Comparison of ENCODE assay signal across 8 cellular contexts in the genomic region with DNA sequence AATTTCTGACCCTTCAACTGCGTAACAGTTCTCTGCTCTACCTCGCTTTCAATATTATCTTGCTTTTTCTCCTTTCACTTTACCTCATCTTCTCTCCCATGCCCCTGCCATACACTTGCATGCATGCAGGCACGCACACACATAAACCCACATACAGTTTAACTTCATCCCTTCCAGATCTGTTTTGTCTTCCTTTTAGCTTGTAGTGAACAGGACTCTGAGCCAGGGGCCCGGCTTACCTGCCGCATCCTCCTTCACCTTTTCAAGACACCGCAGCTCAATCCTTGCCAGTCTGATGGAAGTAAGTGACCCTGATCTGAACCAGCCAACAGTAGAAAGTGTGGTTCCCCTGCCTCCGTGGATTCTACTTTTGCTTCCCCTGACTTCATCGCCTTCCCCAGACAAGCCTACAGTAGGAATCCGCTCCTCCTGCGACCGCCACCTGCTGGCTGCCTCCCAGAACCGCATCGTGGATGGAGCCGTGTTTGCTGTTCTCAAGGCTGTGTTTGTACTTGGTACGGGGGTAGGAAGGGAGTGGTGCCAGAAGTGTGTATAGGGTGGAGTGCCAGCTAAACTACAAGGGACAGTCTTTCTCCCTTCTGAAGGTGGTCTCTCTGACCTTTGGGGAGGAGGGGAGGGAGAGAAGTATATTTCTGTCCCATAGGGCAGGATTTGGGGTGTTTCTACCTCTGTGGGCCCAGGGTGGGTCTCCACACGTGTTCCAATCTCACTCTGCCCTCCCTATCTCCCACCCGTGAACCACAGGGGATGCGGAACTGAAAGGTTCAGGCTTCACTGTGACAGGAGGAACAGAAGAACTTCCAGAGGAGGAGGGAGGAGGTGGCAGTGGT. TPM values are rescaled to one million over a fixed set of nuclear protein-coding genes. Genes with fewer than 3 reads are reported as not detected.
DNase-seq lines count a peak whose midpoint lies in the region; ATAC-seq and TF ChIP-seq lines count a peak whose summit lies in the region.

No MANE protein-coding gene starts in this region.

- H3K36me3 ChIP-seq in Peyer's patch (peaks cover 0 to 60% (median 0%) of the 10 kb centered on the region in 3 donors), tibial artery (peaks cover 15 to 97% (median 67%) of the 10 kb centered on the region in 3 donors)

- peaks cover 98% of the 10 kb centered on the region for H3K36me3 Mint-ChIP-seq in activated T-helper 17 cell treated with anti-CD3 and anti-CD28 coated beads, Interleukin-2, amount 50 U/mL, for 72 hours (ENCODE audit: low read depth)

- H3K4me1 ChIP-seq in Peyer's patch (no peaks in the 10 kb centered on the region), tibial artery (no peaks in the 10 kb centered on the region)

- peak overlapping the region; percentile 78 for H3K27ac Mint-ChIP-seq in activated T-helper 17 cell treated with anti-CD3 and anti-CD28 coated beads, Interleukin-2, amount 50 U/mL, for 72 hours

- DNase-seq in Peyer's patch, result peak; percentile 60 to 87 (median 81)
- peak; percentile 69 for DNase-seq in fibroblast of pulmonary artery (ENCODE audit: low read depth)
- DNase-seq in omental fat pad (ENCODE audit: low spot score), result peak; percentile 37
- peak; percentile 51 to 73 for DNase-seq in tibial artery

- H3K4me3 ChIP-seq in Peyer's patch, result no peak overlapping the region
- no peak overlapping the region for H3K4me3 ChIP-seq in fibroblast of pulmonary artery (replicated peaks; ENCODE audit: low read depth, low read length)
- no peak overlapping the region for H3K4me3 ChIP-seq in tibial artery

- H3K4me1 Mint-ChIP-seq in activated T-helper 17 cell treated with anti-CD3 and anti-CD28 coated beads, Interleukin-2, amount 50 U/mL, for 72 hours, result peaks cover 27% of the 10 kb centered on the region

- intact Hi-C loops in tibial artery (cut with DNase I; ENCODE audit: low total_unique reads), result no loop called here

- H3K9me3 ChIP-seq in Peyer's patch, result no peaks in the 10 kb centered on the region
- no peaks in the 10 kb centered on the region for H3K9me3 ChIP-seq in tibial artery

- H3K27ac ChIP-seq in Peyer's patch, result no peak overlapping the region
- H3K27ac ChIP-seq in tibial artery, result no peak overlapping the region

- no peaks in the 10 kb centered on the region for H3K9me3 Mint-ChIP-seq in activated T-helper 17 cell treated with anti-CD3 and anti-CD28 coated beads, Interleukin-2, amount 50 U/mL, for 72 hours

- peak; percentile 69 for ATAC-seq in HG02943 (IDR thresholded peaks at IDR 0.05; ENCODE audit: low read depth, unreplicated experiment)
- ATAC-seq in activated T-helper 17 cell treated with anti-CD3 and anti-CD28 coated beads, Interleukin-2, amount 50 U/mL, for 72 hours (replicated peaks), result peak; percentile 89
- peak; percentile 63 for ATAC-seq in omental fat pad (ENCODE audit: low FRiP score)
- ATAC-seq in GM19023 (IDR thresholded peaks at IDR 0.05; ENCODE audit: unreplicated experiment), result no peak

- TF ChIP-seq CTCF in GM12873 (IDR thresholded peaks at IDR 0.05; ENCODE audit: insufficient read depth, low read depth, low read length, missing control alignments) (peak; percentile 94), Peyer's patch (IDR thresholded peaks at IDR 0.05) (peak; percentile 53 to 79 (median 74)), fibroblast of pulmonary artery (IDR thresholded peaks at IDR 0.05; ENCODE audit: low read length, missing control alignments) (peak; percentile 78), omental fat pad (IDR thresholded peaks at IDR 0.05) (peak in 1 of 3 donors; percentile 7), tibial artery (IDR thresholded peaks at IDR 0.05) (peak; percentile 53 to 56)

- peak overlapping the region; percentile 75 for H3K4me3 Mint-ChIP-seq in activated T-helper 17 cell treated with anti-CD3 and anti-CD28 coated beads, Interleukin-2, amount 50 U/mL, for 72 hours

- no peaks in the 10 kb centered on the region for H3K27me3 ChIP-seq in Peyer's patch
- no peaks in the 10 kb centered on the region for H3K27me3 ChIP-seq in tibial artery

- TF ChIP-seq POLR2A in Peyer's patch (IDR thresholded peaks at IDR 0.05), result no peak

- H3K27me3 Mint-ChIP-seq in activated T-helper 17 cell treated with anti-CD3 and anti-CD28 coated beads, Interleukin-2, amount 50 U/mL, for 72 hours, result no peaks in the 10 kb centered on the region

RNA-seq across cellular contexts. Expression of a gene that starts 10.7 kb away (rescaled TPM):
- 10 to 100 TPM; 38.5 to 87.0 (median 67.5) TPM for total RNA-seq in Peyer's patch
- total RNA-seq in activated T-helper 17 cell treated with anti-CD3 and anti-CD28 coated beads, Interleukin-2, amount 50 U/mL, for 72 hours, result 100 to 1,000 TPM in 1 of 2 donors, 10 to 100 TPM in 1; 46.2 to 144 TPM
- 10 to 100 TPM; 29.0 to 74.4 (median 36.0) TPM for total RNA-seq in omental fat pad

RNA-seq across cellular contexts. Expression of a gene that starts 15.5 kb away (rescaled TPM):
- total RNA-seq in Peyer's patch (1 to 10 TPM in 2 of 4 donors, not detected in 2; 1.1 to 1.6 TPM), omental fat pad (1 to 10 TPM in 2 of 4 donors, under 1 TPM in 2; 0.25 to 1.7 (median 0.87) TPM)
- 1 to 10 TPM; 1.6 to 6.4 TPM for total RNA-seq in activated T-helper 17 cell treated with anti-CD3 and anti-CD28 coated beads, Interleukin-2, amount 50 U/mL, for 72 hours

RNA-seq across cellular contexts. Expression of a gene that starts 17.8 kb away (rescaled TPM):
- total RNA-seq in Peyer's patch (100 to 1,000 TPM in 1 of 4 donors, 10 to 100 TPM in 3; 18.2 to 222 (median 62.2) TPM), omental fat pad (10 to 100 TPM in 3 of 4 donors, 1 to 10 TPM in 1; 8.3 to 30.9 (median 15.6) TPM)
- 100 to 1,000 TPM; 317 to 698 TPM for total RNA-seq in activated T-helper 17 cell treated with anti-CD3 and anti-CD28 coated beads, Interleukin-2, amount 50 U/mL, for 72 hours

RNA-seq across cellular contexts. Expression of a gene that starts 22.6 kb away (rescaled TPM):
- total RNA-seq in Peyer's patch, result not detected
- total RNA-seq in activated T-helper 17 cell treated with anti-CD3 and anti-CD28 coated beads, Interleukin-2, amount 50 U/mL, for 72 hours, result 10 to 100 TPM; 15.1 to 36.4 TPM
- not detected for total RNA-seq in omental fat pad

RNA-seq across cellular contexts. Expression of a gene that starts 33.5 kb away (rescaled TPM):
- 10 to 100 TPM; 14.0 to 39.8 (median 28.4) TPM for total RNA-seq in Peyer's patch
- 10 to 100 TPM; 11.2 to 39.0 TPM for total RNA-seq in activated T-helper 17 cell treated with anti-CD3 and anti-CD28 coated beads, Interleukin-2, amount 50 U/mL, for 72 hours
- 10 to 100 TPM; 13.8 to 23.8 (median 20.1) TPM for total RNA-seq in omental fat pad
